ENCODE assay signal across 28 cellular contexts in the genomic region with DNA sequence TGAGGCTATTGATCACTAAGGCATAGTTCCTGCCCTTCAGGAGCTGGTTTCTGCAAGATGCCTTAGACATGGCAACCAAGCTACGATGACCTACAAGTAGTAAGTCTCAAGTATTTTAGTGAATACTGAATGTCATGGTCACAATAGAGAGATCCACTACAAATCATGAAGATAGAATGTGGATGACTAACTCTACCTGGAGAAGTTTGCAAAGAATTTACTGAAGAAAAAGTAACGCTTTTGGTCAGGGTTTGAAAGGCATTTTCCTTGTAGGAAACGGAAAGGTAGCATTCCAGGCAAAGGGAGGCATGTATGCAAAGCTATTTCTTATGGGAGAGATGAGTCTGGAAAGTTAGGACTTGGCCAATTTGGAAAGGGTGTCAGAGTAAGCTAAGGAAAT.
"Had no signal": no experiment of that assay in that cellular context is flagged by ENCODE, and none has a peak within 500 bp of the region (broad histone marks: within the 10 kb centered on the region; RNA-seq: fewer than 3 reads in every experiment).

No MANE protein-coding gene starts in this region.

- ATAC-seq: activated CD8-positive, alpha-beta T cell treated with anti-CD3 and anti-CD28 coated beads for 36 hours; activated T-cell treated with anti-CD3 and anti-CD28 coated beads, Interleukin-2, amount 50 U/mL, for 72 hours; activated T-helper 17 cell treated with anti-CD3 and anti-CD28 coated beads, Interleukin-2, amount 50 U/mL, for 72 hours; PC-3; Right ventricle myocardium inferior had no signal

- H3K27me3 ChIP-seq: brain microvascular endothelial cell had no signal

- H3K9me3 Mint-ChIP-seq: activated CD4-positive, alpha-beta T cell treated with anti-CD3 and anti-CD28 coated beads, Interleukin-2, amount 10 ng/mL, durations not matched to agents 24 days and 14 days; activated naive CD8-positive, alpha-beta T cell treated with anti-CD3 and anti-CD28 coated beads for 36 hours; activated T-cell treated with anti-CD3 and anti-CD28 coated beads, Interleukin-2, amount 50 U/mL, for 72 hours; T-helper 2 cell treated with Interferon-gamma antibody and Interleukin-4, amounts not matched to agents 5 μg/mL and 100 μg/mL, for 36 hours had no signal

- H3K27me3 Mint-ChIP-seq: activated CD4-positive, alpha-beta T cell treated with anti-CD3 and anti-CD28 coated beads, Interleukin-2, amount 10 ng/mL, durations not matched to agents 24 days and 14 days; activated CD8-positive, alpha-beta T cell treated with anti-CD3 and anti-CD28 coated beads for 36 hours; activated naive CD8-positive, alpha-beta T cell treated with anti-CD3 and anti-CD28 coated beads for 36 hours had no signal

- H3K36me3 ChIP-seq: brain microvascular endothelial cell had no signal

- DNase-seq: activated CD4-positive, alpha-beta T cell treated with anti-CD3 and anti-CD28 coated beads, Interleukin-2, amount 10 ng/mL, durations not matched to agents 24 days and 14 days; activated CD4-positive, alpha-beta T cell treated with anti-CD3 and anti-CD28 coated beads, Interleukin-2, amount 50 U/mL, for 4 hours; activated CD8-positive, alpha-beta T cell treated with anti-CD3 and anti-CD28 coated beads for 36 hours; activated effector memory CD4-positive, alpha-beta T cell treated with anti-CD3 and anti-CD28 coated beads, Interleukin-2, amount 50 U/mL, for 16 hours; activated naive CD4-positive, alpha-beta T cell; activated naive CD4-positive, alpha-beta T cell treated with anti-CD3 and anti-CD28 coated beads, Interleukin-2, amount 50 U/mL, for 16 hours; activated naive CD8-positive, alpha-beta T cell treated with anti-CD3 and anti-CD28 coated beads for 36 hours; activated T-cell treated with anti-CD3 and anti-CD28 coated beads, Interleukin-2, amount 50 U/mL, for 1 hour; activated T-cell treated with anti-CD3 and anti-CD28 coated beads, Interleukin-2, amount 50 U/mL, for 72 hours; amniotic stem cell; aorta; brain microvascular endothelial cell; central memory CD4-positive, alpha-beta T cell; NCI-H1105; NCI-H1417 treated with DMSO at 0.1 percent for 48 hours; NCI-H1930; NCI-H2081 treated with DMSO at 0.1 percent for 48 hours; NCI-H345; NCI-H524 treated with DMSO at 0.1 percent for 48 hours; NK-92 treated with Interleukin-12 subunit alpha and Interleukin-12 subunit beta, amount 100 ng/mL, for 24 hours; PC-3; SIG-M5 had no signal

- H3K4me1 Mint-ChIP-seq: activated CD4-positive, alpha-beta T cell treated with anti-CD3 and anti-CD28 coated beads, Interleukin-2, amount 10 ng/mL, durations not matched to agents 24 days and 14 days; activated naive CD8-positive, alpha-beta T cell treated with anti-CD3 and anti-CD28 coated beads for 36 hours; activated T-helper 17 cell treated with anti-CD3 and anti-CD28 coated beads, Interleukin-2, amount 50 U/mL, for 72 hours had no signal

- H3K36me3 Mint-ChIP-seq: activated naive CD8-positive, alpha-beta T cell treated with anti-CD3 and anti-CD28 coated beads for 36 hours had no signal

- H3K4me3 Mint-ChIP-seq: activated CD4-positive, alpha-beta T cell treated with anti-CD3 and anti-CD28 coated beads, Interleukin-2, amount 10 ng/mL, durations not matched to agents 24 days and 14 days; activated CD8-positive, alpha-beta T cell treated with anti-CD3 and anti-CD28 coated beads for 36 hours; activated naive CD8-positive, alpha-beta T cell treated with anti-CD3 and anti-CD28 coated beads for 36 hours; activated T-cell treated with anti-CD3 and anti-CD28 coated beads, Interleukin-2, amount 50 U/mL, for 72 hours; activated T-helper 17 cell treated with anti-CD3 and anti-CD28 coated beads, Interleukin-2, amount 50 U/mL, for 72 hours; T-helper 1 cell treated with Interleukin-12 subunit alpha and Interleukin-12 subunit beta and Interleukin-4 antibody, amounts not matched to agents 30 μg/mL and 1 μg/mL, for 36 hours; T-helper 2 cell treated with Interferon-gamma antibody and Interleukin-4, amounts not matched to agents 5 μg/mL and 100 μg/mL, for 36 hours had no signal

- H3K27ac Mint-ChIP-seq: activated CD4-positive, alpha-beta T cell treated with anti-CD3 and anti-CD28 coated beads, Interleukin-2, amount 10 ng/mL, durations not matched to agents 24 days and 14 days; activated CD8-positive, alpha-beta T cell treated with anti-CD3 and anti-CD28 coated beads for 36 hours; activated naive CD8-positive, alpha-beta T cell treated with anti-CD3 and anti-CD28 coated beads for 36 hours; activated T-cell treated with anti-CD3 and anti-CD28 coated beads, Interleukin-2, amount 50 U/mL, for 72 hours; activated T-helper 17 cell treated with anti-CD3 and anti-CD28 coated beads, Interleukin-2, amount 50 U/mL, for 72 hours; T-helper 1 cell treated with Interleukin-12 subunit alpha and Interleukin-12 subunit beta and Interleukin-4 antibody, amounts not matched to agents 30 μg/mL and 1 μg/mL, for 36 hours; T-helper 2 cell treated with Interferon-gamma antibody and Interleukin-4, amounts not matched to agents 5 μg/mL and 100 μg/mL, for 36 hours had no signal

- H3K27ac ChIP-seq: brain microvascular endothelial cell, KMS-11, RWPE1 had no signal
